8 cellular contexts compared by ENCODE assay signal in genomic region chrX:40333344-40333743, GRCh38.
"Had no signal": no experiment of that assay in that cellular context is flagged by ENCODE, and none has a peak within 500 bp of the region (broad histone marks: within the 10 kb centered on the region; RNA-seq: fewer than 3 reads in every experiment).

No MANE protein-coding gene starts in this region.

- H3K4me1 Mint-ChIP-seq: IgD-negative memory B cell had no signal

- H3K4me3 Mint-ChIP-seq: H9, IgD-negative memory B cell had no signal

- H3K27ac ChIP-seq: GM23248 had no signal

- H3K27ac Mint-ChIP-seq: H9, IgD-negative memory B cell had no signal

- H3K4me3 ChIP-seq: GM23248 had no signal

- H3K9ac ChIP-seq: GM23248 had no signal

- DNase-seq: GM23248, GOT3, H9, HCEC 1CT, KBM-7 had no signal

- H3K36me3 Mint-ChIP-seq: IgD-negative memory B cell had no signal

- FAIRE-seq: H54, HTR-8/SVneo had no signal

- H2AFZ ChIP-seq: GM23248 had no signal
